ENCODE assay signal across 9 cellular contexts in the genomic region with DNA sequence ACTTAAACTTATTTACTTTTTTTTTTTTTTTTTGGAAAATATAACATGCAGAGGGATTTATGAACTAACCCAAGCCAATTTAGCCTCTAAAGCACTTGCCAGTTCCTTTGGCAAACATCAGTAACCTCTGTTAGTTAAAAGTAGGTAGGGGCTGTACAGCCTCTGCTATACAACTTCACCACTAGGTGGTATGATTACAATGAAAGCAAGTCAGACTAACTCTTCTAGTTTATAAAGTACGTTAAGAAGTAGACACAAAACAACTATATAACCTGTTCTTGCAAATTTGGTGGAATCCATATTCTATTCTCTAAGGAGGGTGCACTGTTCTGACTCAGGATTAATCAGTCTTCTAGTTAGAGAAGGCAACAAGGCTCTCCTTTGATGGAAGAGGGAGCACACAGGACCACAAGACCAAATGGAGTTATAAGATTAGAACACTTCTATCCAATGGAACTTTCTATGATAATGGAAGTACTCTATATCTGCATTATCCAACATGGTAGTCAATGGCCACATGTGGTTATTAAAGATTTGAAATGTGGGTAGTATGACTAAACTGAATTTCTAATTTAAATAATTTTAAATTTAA. TPM values are rescaled to one million over a fixed set of nuclear protein-coding genes. Genes with fewer than 3 reads are reported as not detected.
DNase-seq lines count a peak whose midpoint lies in the region; ATAC-seq and TF ChIP-seq lines count a peak whose summit lies in the region.
"Had no signal": no experiment of that assay in that cellular context is flagged by ENCODE, and none has a peak within 500 bp of the region (broad histone marks: within the 10 kb centered on the region; RNA-seq: fewer than 3 reads in every experiment).

No MANE protein-coding gene starts in this region.

- no peaks in the 10 kb centered on the region for H3K27me3 Mint-ChIP-seq in activated CD8-positive, alpha-beta memory T cell treated with anti-CD3 and anti-CD28 coated beads, Interleukin-2, amount 10 ng/mL, durations not matched to agents 7 days and 5 days

- H3K9me3 ChIP-seq in Karpas-422 (ENCODE audit: low read length): no peaks in the 10 kb centered on the region
- no peaks in the 10 kb centered on the region for H3K9me3 ChIP-seq in tibial artery

- H3K27me3 ChIP-seq in Karpas-422 (ENCODE audit: low read length) (no peaks in the 10 kb centered on the region), tibial artery (no peaks in the 10 kb centered on the region)

- peak; percentile 84 for TF ChIP-seq CTCF in VCaP (conservative IDR thresholded peaks at IDR 0.05)
- peak; percentile 41 to 48 for TF ChIP-seq CTCF in tibial artery (IDR thresholded peaks at IDR 0.05)

- H2AFZ ChIP-seq in Karpas-422 (ENCODE audit: low read length): no peak overlapping the region

- no peak for DNase-seq in activated CD8-positive, alpha-beta memory T cell treated with anti-CD3 and anti-CD28 coated beads, Interleukin-2, amount 10 ng/mL, durations not matched to agents 7 days and 5 days
- no peak for DNase-seq in activated CD8-positive, alpha-beta memory T cell treated with anti-CD3 and anti-CD28 coated beads, Interleukin-2, amount 50 U/mL, for 4 hours
- DNase-seq in Karpas-422 (peak; percentile 74), left ventricle myocardium superior (no peak), tibial artery (no peak)
- no peak for DNase-seq in stimulated activated CD4-positive, alpha-beta T cell treated with anti-CD3 and anti-CD28 coated beads, Interleukin-4, amount 100 ng/mL, for 4 hours

- H3K9ac ChIP-seq in Karpas-422 (ENCODE audit: low read length): no peak overlapping the region

- peaks cover 11% of the 10 kb centered on the region for H3K4me1 Mint-ChIP-seq in activated CD8-positive, alpha-beta memory T cell treated with anti-CD3 and anti-CD28 coated beads, Interleukin-2, amount 10 ng/mL, durations not matched to agents 7 days and 5 days

- CTCF ChIA-PET in activated CD8-positive, alpha-beta memory T cell treated with anti-CD3 and anti-CD28 coated beads, Interleukin-2, amount 10 ng/mL, durations not matched to agents 7 days and 5 days (lab: Charles Lee): interaction anchor here (0.7 to 1.7 kb wide), 4 partner anchors 13 to 149 kb away, joined by 3 to 6 read pairs (median 4); partner anchors contain the start of genes AIMP1 and TBCK

- no peak overlapping the region for H3K4me3 ChIP-seq in Karpas-422 (ENCODE audit: low read length)
- H3K4me3 ChIP-seq in tibial artery: no peak overlapping the region

- H3K27ac ChIP-seq in Karpas-422 (ENCODE audit: low read length) (no peak overlapping the region), VCaP (no peak overlapping the region), tibial artery (no peak overlapping the region)

- H3K36me3 Mint-ChIP-seq in activated CD8-positive, alpha-beta memory T cell treated with anti-CD3 and anti-CD28 coated beads, Interleukin-2, amount 10 ng/mL, durations not matched to agents 7 days and 5 days: peaks cover 41% of the 10 kb centered on the region

- H3K4me1 ChIP-seq in Karpas-422 (ENCODE audit: low read length) (peaks cover 16% of the 10 kb centered on the region), tibial artery (no peaks in the 10 kb centered on the region)

- H3K36me3 ChIP-seq in Karpas-422 (ENCODE audit: insufficient read depth, low read length) (peaks cover 65% of the 10 kb centered on the region), tibial artery (peaks cover 60 to 73% (median 69%) of the 10 kb centered on the region in 3 donors)

- peaks cover 52% of the 10 kb centered on the region for H3K79me2 ChIP-seq in Karpas-422 (ENCODE audit: low read length)

- H4K20me1 ChIP-seq in Karpas-422 (ENCODE audit: insufficient read depth, low read depth, low read length): no peaks in the 10 kb centered on the region

- H3K9me2 ChIP-seq in Karpas-422 (replicated peaks; ENCODE audit: insufficient read depth, low read length): no peaks in the 10 kb centered on the region

- no peaks in the 10 kb centered on the region for H3K9me3 Mint-ChIP-seq in activated CD8-positive, alpha-beta memory T cell treated with anti-CD3 and anti-CD28 coated beads, Interleukin-2, amount 10 ng/mL, durations not matched to agents 7 days and 5 days (ENCODE audit: low read depth)

- peak; percentile 82 for ATAC-seq in activated CD8-positive, alpha-beta memory T cell treated with anti-CD3 and anti-CD28 coated beads, Interleukin-2, amount 10 ng/mL, durations not matched to agents 7 days and 5 days
- ATAC-seq in GM21786 (IDR thresholded peaks at IDR 0.05; ENCODE audit: unreplicated experiment) (peak; percentile 89), left ventricle myocardium superior (peak; percentile 60)

- no peak overlapping the region for H3K27ac Mint-ChIP-seq in activated CD8-positive, alpha-beta memory T cell treated with anti-CD3 and anti-CD28 coated beads, Interleukin-2, amount 10 ng/mL, durations not matched to agents 7 days and 5 days

- H3K4me3 Mint-ChIP-seq in activated CD8-positive, alpha-beta memory T cell treated with anti-CD3 and anti-CD28 coated beads, Interleukin-2, amount 10 ng/mL, durations not matched to agents 7 days and 5 days: no peak overlapping the region

- intact Hi-C loops in left ventricle myocardium superior (cut with micrococcal nuclease) (no loop called here), tibial artery (cut with DNase I; ENCODE audit: low total_unique reads) (no loop called here)

- H3K4me2 ChIP-seq in Karpas-422 (ENCODE audit: low read depth, low read length, poor library complexity, severe bottlenecking): no peak overlapping the region

RNA-seq across cellular contexts. Expression of gene AIMP1, which starts 12.8 kb away (rescaled TPM):
- 10 to 100 TPM; 44.2 to 53.9 TPM for total RNA-seq in activated CD8-positive, alpha-beta memory T cell treated with anti-CD3 and anti-CD28 coated beads, Interleukin-2, amount 10 ng/mL, durations not matched to agents 7 days and 5 days
- 26.7 and 38.7 TPM in 2 replicates for total RNA-seq in Karpas-422 (2014; rRNA removed; shearing (Covaris generic); ENCODE audit: low replicate concordance)
- 36.6 TPM for total RNA-seq in left ventricle myocardium superior

RNA-seq across cellular contexts. Expression of gene TBCK, which starts 13.1 kb away (rescaled TPM):
- 10 to 100 TPM; 33.2 to 36.9 TPM for total RNA-seq in activated CD8-positive, alpha-beta memory T cell treated with anti-CD3 and anti-CD28 coated beads, Interleukin-2, amount 10 ng/mL, durations not matched to agents 7 days and 5 days
- total RNA-seq in Karpas-422 (2014; rRNA removed; shearing (Covaris generic); ENCODE audit: low replicate concordance): 46.8 and 86.1 TPM in 2 replicates
- 16.5 TPM for total RNA-seq in left ventricle myocardium superior

RNA-seq across cellular contexts. Expression of gene GIMD1, which starts 39.5 kb away (rescaled TPM):
- not detected for total RNA-seq in activated CD8-positive, alpha-beta memory T cell treated with anti-CD3 and anti-CD28 coated beads, Interleukin-2, amount 10 ng/mL, durations not matched to agents 7 days and 5 days
- total RNA-seq in Karpas-422 (2014; rRNA removed; shearing (Covaris generic); ENCODE audit: low replicate concordance): not detected in 2 replicates
- not detected for total RNA-seq in left ventricle myocardium superior
- total RNA-seq: subcutaneous adipose tissue had no signal
